Comparison of ENCODE assay signal across 1 cellular context in the genomic region with DNA sequence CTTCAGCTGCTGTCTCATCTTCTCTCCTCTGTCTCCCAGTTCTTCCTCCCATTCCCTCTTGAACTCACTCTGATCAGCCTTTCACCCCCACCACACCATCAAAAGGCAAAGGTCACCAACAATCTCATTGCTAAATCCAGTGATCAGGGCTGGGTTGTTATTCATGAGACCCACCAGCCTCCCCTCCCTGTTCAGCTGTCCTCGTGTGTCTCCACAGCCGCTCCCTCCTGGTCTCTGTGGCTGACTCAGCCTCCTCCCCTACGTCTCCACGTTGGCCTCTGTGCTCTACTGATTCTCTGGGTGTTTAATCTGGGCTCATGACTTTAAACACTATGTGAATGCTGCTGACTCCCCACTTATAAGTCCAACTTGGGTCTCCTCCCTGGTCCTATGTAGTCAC.
TF ChIP-seq lines count a peak whose summit lies in the region.

No MANE protein-coding gene starts in this region.

TF ChIP-seq in HepG2, 621 proteins besides CTCF, POLR2A, EP300 and RAD21 (continued from another document):
- TF ChIP-seq, protein P1, sequence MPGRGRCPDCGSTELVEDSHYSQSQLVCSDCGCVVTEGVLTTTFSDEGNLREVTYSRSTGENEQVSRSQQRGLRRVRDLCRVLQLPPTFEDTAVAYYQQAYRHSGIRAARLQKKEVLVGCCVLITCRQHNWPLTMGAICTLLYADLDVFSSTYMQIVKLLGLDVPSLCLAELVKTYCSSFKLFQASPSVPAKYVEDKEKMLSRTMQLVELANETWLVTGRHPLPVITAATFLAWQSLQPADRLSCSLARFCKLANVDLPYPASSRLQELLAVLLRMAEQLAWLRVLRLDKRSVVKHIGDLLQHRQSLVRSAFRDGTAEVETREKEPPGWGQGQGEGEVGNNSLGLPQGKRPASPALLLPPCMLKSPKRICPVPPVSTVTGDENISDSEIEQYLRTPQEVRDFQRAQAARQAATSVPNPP (CRISPR knock-in tag; IDR thresholded peaks at IDR 0.05): no peak
- no peak for TF ChIP-seq MAFK (conservative IDR thresholded peaks at IDR 0.05 in 1 of 2, IDR thresholded peaks at IDR 0.05 in 1 of 2; ENCODE audit: low read length in 2 of 2)
- no peak for TF ChIP-seq MAFG (CRISPR knock-in tag; IDR thresholded peaks at IDR 0.05)
- TF ChIP-seq HDAC1 (CRISPR knock-in tag; IDR thresholded peaks at IDR 0.05): no peak
- TF ChIP-seq ZNF737 (CRISPR knock-in tag; IDR thresholded peaks at IDR 0.05; ENCODE audit: borderline replicate concordance): no peak
- TF ChIP-seq, protein P2, sequence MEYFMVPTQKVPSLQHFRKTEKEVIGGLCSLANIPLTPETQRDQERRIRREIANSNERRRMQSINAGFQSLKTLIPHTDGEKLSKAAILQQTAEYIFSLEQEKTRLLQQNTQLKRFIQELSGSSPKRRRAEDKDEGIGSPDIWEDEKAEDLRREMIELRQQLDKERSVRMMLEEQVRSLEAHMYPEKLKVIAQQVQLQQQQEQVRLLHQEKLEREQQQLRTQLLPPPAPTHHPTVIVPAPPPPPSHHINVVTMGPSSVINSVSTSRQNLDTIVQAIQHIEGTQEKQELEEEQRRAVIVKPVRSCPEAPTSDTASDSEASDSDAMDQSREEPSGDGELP (IDR thresholded peaks at IDR 0.05; ENCODE audit: borderline replicate concordance, low read depth): no peak
